ENCODE assay signal across 17 cellular contexts in genomic region chr11:26247340-26247739, GRCh38.
DNase-seq lines count a peak whose midpoint lies in the region; TF ChIP-seq lines count a peak whose summit lies in the region.
"Had no signal": no experiment of that assay in that cellular context is flagged by ENCODE, and none has a peak within 500 bp of the region (broad histone marks: within the 10 kb centered on the region; RNA-seq: fewer than 3 reads in every experiment).

No MANE protein-coding gene starts in this region.

- TF ChIP-seq CTCF in AG09319 (IDR thresholded peaks at IDR 0.05; ENCODE audit: low read depth, low read length) (no peak), cardiac fibroblast (IDR thresholded peaks at IDR 0.05; ENCODE audit: low read depth, low read length) (no peak)

- no peak overlapping the region for H3K27ac ChIP-seq in SJCRH30
- H3K27ac ChIP-seq: HL-60, VCaP had no signal

- H3K9me3 ChIP-seq in SJCRH30 (replicated peaks) = no peaks in the 10 kb centered on the region
- H3K9me3 ChIP-seq: uterus had no signal

- H3K36me3 ChIP-seq in SJCRH30 = no peaks in the 10 kb centered on the region
- H3K36me3 ChIP-seq: uterus had no signal

- no peak overlapping the region for H3K4me3 ChIP-seq in cardiac fibroblast (replicated peaks in 1 of 2; ENCODE audit: low read depth in 2 of 2, low read length in 2 of 2)
- no peak overlapping the region for H3K4me3 ChIP-seq in SJCRH30
- H3K4me3 ChIP-seq: uterus had no signal

- 0 out of 2 replicates have a peak, but pooled peaks cover 3% of the 10 kb centered on the region for H3K27me3 ChIP-seq in SJCRH30
- H3K27me3 ChIP-seq: uterus had no signal

- DNase-seq in AG09319 (ENCODE audit: extremely low read depth, low read depth) (peak; percentile 60), Kasumi-1 (lab: John Stamatoyannopoulos, UW) (peak; percentile 2 to 11), cardiac fibroblast (ENCODE audit: low read depth in 2 of 2) (peak; percentile 41 to 88), iris pigment epithelial cell (ENCODE audit: low read depth) (peak; percentile 21), SJCRH30 (no peak), SW480 (ENCODE audit: low spot score) (no peak), GM19240 (ENCODE audit: insufficient read length, low spot score) (no peak)
- no peak for DNase-seq in activated CD4-positive, alpha-beta T cell treated with anti-CD3 and anti-CD28 coated beads, Interleukin-2, amount 50 U/mL, for 4 hours
- DNase-seq: ACHN; activated CD8-positive, alpha-beta T cell treated with anti-CD3 and anti-CD28 coated beads for 36 hours; amniotic stem cell; cortex of kidney; left ventricle myocardium superior; stimulated activated naive CD8-positive, alpha-beta T cell treated with anti-CD3 and anti-CD28 coated beads, Interleukin-15, amount 100 ng/mL, for 72 hours; uterus had no signal

- no peaks in the 10 kb centered on the region for H3K4me1 ChIP-seq in SJCRH30

Comparison
In these comparisons a context has a peak if more than half of its experiments do, and no peak if none do; other contexts are left out.
1. DNase-seq: peak in AG09319 (single experiment), Kasumi-1 (2 of 2), cardiac fibroblast (2 of 2) and iris pigment epithelial cell (single experiment); none in SJCRH30 (0 of 2), SW480 (single experiment), GM19240 (single experiment) and activated CD4-positive, alpha-beta T cell treated with anti-CD3 and anti-CD28 coated beads, Interleukin-2, amount 50 U/mL, for 4 hours (0 of 2).